Comparison of ENCODE assay signal across 9 cellular contexts in genomic region chrX:134551365-134552095, GRCh38.
A peak's percentile ranks its signal among the peaks of the same experiment; 100 is the strongest.
DNase-seq lines count a peak whose midpoint lies in the region; ATAC-seq and TF ChIP-seq lines count a peak whose summit lies in the region.
"Had no signal": no experiment of that assay in that cellular context is flagged by ENCODE, and none has a peak within 500 bp of the region (broad histone marks: within the 10 kb centered on the region; RNA-seq: fewer than 3 reads in every experiment).

No MANE protein-coding gene starts in this region.

- ATAC-seq in natural killer cell treated with Interleukin-12 subunit alpha and Interleukin-12 subunit beta and Interleukin-15 and Interleukin-18, amount 100 ng/mL, for 72 hours, result no peak
- no peak for ATAC-seq in natural killer cell
- no peak for ATAC-seq in body of pancreas

- 52 to 59% methylated on average over 22 to 23 of the region's 23 CpGs for WGBS in body of pancreas, 2 donors

- H3K4me1 ChIP-seq in body of pancreas, result peaks cover 16% of the 10 kb centered on the region

- DNase-seq in natural killer cell treated with Interleukin-12 subunit alpha and Interleukin-12 subunit beta and Interleukin-15 and Interleukin-18, amount 100 ng/mL, for 72 hours (ENCODE audit: low spot score), result no peak
- no peak for DNase-seq in natural killer cell
- DNase-seq in activated naive CD8-positive, alpha-beta T cell treated with anti-CD3 and anti-CD28 coated beads for 36 hours, result no peak
- no peak for DNase-seq in kidney epithelial cell (ENCODE audit: low read depth)
- DNase-seq in DMS 273 (lab: John Stamatoyannopoulos, UW; ENCODE audit: unreplicated experiment), result no peak
- DNase-seq in DMS79 treated with DMSO at 0.1 percent for 48 hours (lab: John Stamatoyannopoulos, UW), result no peak
- DNase-seq in body of pancreas, result no peak
- DNase-seq in head of caudate nucleus, result no peak
- DNase-seq: NCI-H1417 had no signal

- H3K4me1 Mint-ChIP-seq in natural killer cell treated with Interleukin-12 subunit alpha and Interleukin-12 subunit beta and Interleukin-15 and Interleukin-18, amount 100 ng/mL, for 72 hours (ENCODE audit: low read depth in 2 of 2), result peaks cover 18 to 19% of the 10 kb centered on the region in 2 donors
- peaks cover 20 to 26% of the 10 kb centered on the region in 2 donors for H3K4me1 Mint-ChIP-seq in natural killer cell
- H3K4me1 Mint-ChIP-seq in activated naive CD8-positive, alpha-beta T cell treated with anti-CD3 and anti-CD28 coated beads for 36 hours, result peaks cover 21% of the 10 kb centered on the region

- no peak for TF ChIP-seq POLR2A in body of pancreas (IDR thresholded peaks at IDR 0.05)

- H3K36me3 ChIP-seq in kidney epithelial cell (ENCODE audit: control insufficient read depth, insufficient read depth, low read length) (no peaks in the 10 kb centered on the region), body of pancreas (replicated peaks in 1 of 2; ENCODE audit: insufficient read depth in 1 of 2, low read depth in 2 of 2) (no peaks in the 10 kb centered on the region)

- peak overlapping the region; percentile 30 for H3K4me3 ChIP-seq in kidney epithelial cell (ENCODE audit: low read depth, low read length)
- H3K4me3 ChIP-seq in body of pancreas, result no peak overlapping the region

- no peak overlapping the region for H3K27ac ChIP-seq in body of pancreas

- H3K27me3 Mint-ChIP-seq in natural killer cell treated with Interleukin-12 subunit alpha and Interleukin-12 subunit beta and Interleukin-15 and Interleukin-18, amount 100 ng/mL, for 72 hours, result peaks cover 43 to 51% of the 10 kb centered on the region in 2 donors
- peaks cover 49 to 78% of the 10 kb centered on the region in 2 donors for H3K27me3 Mint-ChIP-seq in natural killer cell (ENCODE audit: low read depth in 2 of 2)
- H3K27me3 Mint-ChIP-seq in activated naive CD8-positive, alpha-beta T cell treated with anti-CD3 and anti-CD28 coated beads for 36 hours, result peaks cover 67% of the 10 kb centered on the region

- H3K9me3 ChIP-seq in body of pancreas, result no peaks in the 10 kb centered on the region

- H3K27ac Mint-ChIP-seq in natural killer cell treated with Interleukin-12 subunit alpha and Interleukin-12 subunit beta and Interleukin-15 and Interleukin-18, amount 100 ng/mL, for 72 hours, result no peak overlapping the region
- no peak overlapping the region for H3K27ac Mint-ChIP-seq in natural killer cell
- H3K27ac Mint-ChIP-seq in activated naive CD8-positive, alpha-beta T cell treated with anti-CD3 and anti-CD28 coated beads for 36 hours, result no peak overlapping the region

- intact Hi-C loops in natural killer cell (cut with micrococcal nuclease) (no loop called here), body of pancreas (cut with DNase I) (no loop called here), head of caudate nucleus (cut with DNase I) (no loop called here)

- no peaks in the 10 kb centered on the region for H3K9me3 Mint-ChIP-seq in natural killer cell treated with Interleukin-12 subunit alpha and Interleukin-12 subunit beta and Interleukin-15 and Interleukin-18, amount 100 ng/mL, for 72 hours
- no peaks in the 10 kb centered on the region for H3K9me3 Mint-ChIP-seq in natural killer cell
- no peaks in the 10 kb centered on the region for H3K9me3 Mint-ChIP-seq in activated naive CD8-positive, alpha-beta T cell treated with anti-CD3 and anti-CD28 coated beads for 36 hours

- peak overlapping the region; percentile 81 for H3K4me3 Mint-ChIP-seq in natural killer cell treated with Interleukin-12 subunit alpha and Interleukin-12 subunit beta and Interleukin-15 and Interleukin-18, amount 100 ng/mL, for 72 hours
- no peak overlapping the region for H3K4me3 Mint-ChIP-seq in natural killer cell
- peak overlapping the region; percentile 25 for H3K4me3 Mint-ChIP-seq in activated naive CD8-positive, alpha-beta T cell treated with anti-CD3 and anti-CD28 coated beads for 36 hours

- no peaks in the 10 kb centered on the region for H3K36me3 Mint-ChIP-seq in natural killer cell treated with Interleukin-12 subunit alpha and Interleukin-12 subunit beta and Interleukin-15 and Interleukin-18, amount 100 ng/mL, for 72 hours
- no peaks in the 10 kb centered on the region for H3K36me3 Mint-ChIP-seq in natural killer cell
- H3K36me3 Mint-ChIP-seq in activated naive CD8-positive, alpha-beta T cell treated with anti-CD3 and anti-CD28 coated beads for 36 hours, result peaks cover 3% of the 10 kb centered on the region

- TF ChIP-seq CTCF in natural killer cell (IDR thresholded peaks at IDR 0.05), result no peak
- no peak for TF ChIP-seq CTCF in kidney epithelial cell (IDR thresholded peaks at IDR 0.05; ENCODE audit: insufficient read depth, low read length, poor library complexity, severe bottlenecking)
- no peak for TF ChIP-seq CTCF in body of pancreas (IDR thresholded peaks at IDR 0.05)

- no peaks in the 10 kb centered on the region for H3K27me3 ChIP-seq in kidney epithelial cell (ENCODE audit: control insufficient read depth, insufficient read depth, low read length)
- peaks cover 0 to 5% of the 10 kb centered on the region in 2 donors for H3K27me3 ChIP-seq in body of pancreas
